Comparison of ENCODE assay signal across 8 cellular contexts in the genomic region with DNA sequence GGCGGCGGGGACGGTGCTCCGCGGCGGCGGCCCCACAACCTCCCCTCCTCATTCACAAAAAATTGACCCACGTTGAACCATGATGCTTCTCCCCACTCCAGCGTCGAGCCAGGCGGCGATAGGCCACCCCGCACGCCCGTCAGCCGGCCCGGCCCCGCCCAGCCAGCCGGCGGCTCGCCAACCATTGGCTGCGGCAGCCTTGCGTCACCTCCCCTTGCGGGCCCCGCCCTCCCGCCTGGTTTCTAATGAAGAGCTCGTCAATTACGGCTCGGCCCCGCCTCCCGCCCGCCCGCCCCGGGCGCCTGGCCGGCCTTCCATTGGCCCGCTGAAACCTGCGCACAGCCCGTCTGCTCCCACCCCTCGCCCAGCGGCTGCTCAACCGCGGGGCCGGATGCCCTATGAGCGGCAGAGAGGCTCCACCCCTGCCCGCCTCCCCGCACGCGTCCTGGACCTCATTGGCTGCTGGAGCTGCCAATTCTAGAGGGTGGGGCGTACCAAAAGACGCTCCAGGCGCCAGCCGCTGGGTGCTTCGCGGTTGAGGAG. TPM values are rescaled to one million over a fixed set of nuclear protein-coding genes. Genes with fewer than 3 reads are reported as not detected.
DNase-seq lines count a peak whose midpoint lies in the region; ATAC-seq and TF ChIP-seq lines count a peak whose summit lies in the region.

Gene HDAC4, minus strand, starts transcription at position 114 of the 543 bp plus-strand sequence. CDS start 48,321 bp downstream, outside the sequence.

- H3K36me3 ChIP-seq in spleen, result no peaks in the 10 kb centered on the region

- WGBS in spleen, 5 donors, result 0 to 2% (median 0%) methylated on average over 11 to 55 of the region's 55 CpGs

- no peaks in the 10 kb centered on the region for H3K27me3 ChIP-seq in spleen (replicated peaks in 1 of 7)

- peak in 4 of 11 experiments; percentile 6 to 45 (median 24) for TF ChIP-seq CTCF in spleen (IDR thresholded peaks at IDR 0.05 in 8 of 11, conservative IDR thresholded peaks at IDR 0.05 in 3 of 11)

- peak within 1 kb of the TSS; percentile 97 to 100 (median 100) for H3K27ac ChIP-seq in spleen

- DNase-seq in AG08396 (ENCODE audit: low spot score), result peak; percentile 100
- peak; percentile 98 for DNase-seq in NCI-H460 (ENCODE audit: extremely low read depth, low read depth)
- DNase-seq in activated CD4-positive, CD25-positive, alpha-beta regulatory T cell treated with anti-CD3 and anti-CD28 coated beads, Interleukin-2, amount 50 U/mL, for 72 hours, result peak; percentile 99
- peak; percentile 99 for DNase-seq in cerebellar cortex (ENCODE audit: low spot score)
- DNase-seq in iris pigment epithelial cell (ENCODE audit: low read depth), result peak; percentile 99
- peak; percentile 100 for DNase-seq in spleen

- H3K9me3 ChIP-seq in spleen, result no peaks in the 10 kb centered on the region

- intact Hi-C loops in spleen (cut with DNase I; ENCODE audit: low total_unique reads), result loop anchor here (10.0 kb wide), 1 partner anchor 126 kb away; no protein-coding TSS in a partner anchor

- TF ChIP-seq POLR2A in spleen (IDR thresholded peaks at IDR 0.05), result peak in 1 of 3 donors; percentile 34

- peak; percentile 82 for ATAC-seq in GM19043 (IDR thresholded peaks at IDR 0.05; ENCODE audit: low read depth, unreplicated experiment)
- ATAC-seq in HG03432 (IDR thresholded peaks at IDR 0.05; ENCODE audit: unreplicated experiment), result peak; percentile 91

- peak within 1 kb of the TSS; percentile 48 to 78 (median 60) for H3K4me3 ChIP-seq in spleen

- peaks cover 17 to 47% (median 36%) of the 10 kb centered on the region in 6 donors for H3K4me1 ChIP-seq in spleen

RNA-seq across cellular contexts. Expression of gene HDAC4, which starts in this region (rescaled TPM):
- 16.0 and 21.0 TPM in 2 replicates for total RNA-seq in NCI-H460 (2014; rRNA removed; shearing (Covaris generic))
- polyA plus RNA-seq in NCI-H460 (2014; cell fraction: nucleus; rRNA removed), result 22.7 and 24.9 TPM in 2 replicates
- total RNA-seq in spleen, result 100 to 1,000 TPM in 2 of 7 donors, 10 to 100 TPM in 5; 58.0 to 122 (median 79.4) TPM
- polyA plus RNA-seq in spleen, result 10 to 100 TPM in 1 of 3 donors, 1 to 10 TPM in 2; 3.2 to 10.1 (median 3.8) TPM

Comparison
In these comparisons a context has a peak if more than half of its experiments do, and no peak if none do; other contexts are left out.
1. Peak in every context shown above with its lines: DNase-seq, ATAC-seq, H3K4me3 ChIP-seq and H3K27ac ChIP-seq.